8 cellular contexts compared by ENCODE assay signal in genomic region chr9:136533775-136534157, GRCh38. TPM values are rescaled to one million over a fixed set of nuclear protein-coding genes. Genes with fewer than 3 reads are reported as not detected.
A peak's percentile ranks its signal among the peaks of the same experiment; 100 is the strongest.
DNase-seq lines count a peak whose midpoint lies in the region; ATAC-seq and TF ChIP-seq lines count a peak whose summit lies in the region.

No MANE protein-coding gene starts in this region.

- intact Hi-C loops in heart left ventricle (cut with DNase I) = loop anchor here in 1 of 10 donors (5.0 kb wide), 1 partner anchor 41 kb away; no protein-coding TSS in a partner anchor

- TF ChIP-seq CTCF in heart left ventricle (IDR thresholded peaks at IDR 0.05) = no peak

- peak in 3 of 4 donors; percentile 22 to 37 (median 24) for ATAC-seq in heart left ventricle
- ATAC-seq in HG02759 (IDR thresholded peaks at IDR 0.05; ENCODE audit: unreplicated experiment) = no peak
- ATAC-seq in HG02884 (IDR thresholded peaks at IDR 0.05; ENCODE audit: unreplicated experiment) = no peak
- no peak for ATAC-seq in HG02970 (IDR thresholded peaks at IDR 0.05; ENCODE audit: low FRiP score, unreplicated experiment)

- H3K9me3 ChIP-seq in HUES6 (ENCODE audit: control insufficient read depth, insufficient read depth, low read depth, low read length) = no peaks in the 10 kb centered on the region
- no peaks in the 10 kb centered on the region for H3K9me3 ChIP-seq in heart left ventricle

- H3K27me3 ChIP-seq in HUES6 (ENCODE audit: control insufficient read depth, insufficient read depth, low read length) = no peaks in the 10 kb centered on the region
- H3K27me3 ChIP-seq in heart left ventricle = no peaks in the 10 kb centered on the region

- no peak overlapping the region for H3K9ac ChIP-seq in HUES6 (ENCODE audit: low read length)

- 0 out of 2 replicates have a peak overlapping the region, but pooled peaks have one; percentile 33 for H3K27ac ChIP-seq in HUES6 (ENCODE audit: low read depth, low read length)
- peak overlapping the region in 11 of 12 donors; percentile 14 to 84 (median 66) for H3K27ac ChIP-seq in heart left ventricle

- H3K4me3 ChIP-seq in HUES6 (ENCODE audit: low read depth, low read length) = no peak overlapping the region
- H3K4me3 ChIP-seq in heart left ventricle = peak overlapping the region in 2 of 12 donors; percentile 21 to 23

- DNase-seq in activated CD8-positive, alpha-beta memory T cell treated with anti-CD3 and anti-CD28 coated beads, Interleukin-2, amount 50 U/mL, for 24 hours (ENCODE audit: extremely low read depth) = peak; percentile 61
- DNase-seq in heart left ventricle (peak in 2 of 5 donors; percentile 76), HK-2 (ENCODE audit: unreplicated experiment) (no peak)
- peak; percentile 67 for DNase-seq in stimulated activated CD8-positive, alpha-beta memory T cell treated with anti-CD3 and anti-CD28 coated beads, Interleukin-12 subunit alpha, Interleukin-12 subunit beta, amount 100 ng/mL, for 4 hours (ENCODE audit: low read depth)

- peaks cover 31% of the 10 kb centered on the region for H3K36me3 ChIP-seq in HUES6 (ENCODE audit: control insufficient read depth, insufficient read depth, low read length)
- peaks cover 0 to 41% (median 11%) of the 10 kb centered on the region in 9 donors for H3K36me3 ChIP-seq in heart left ventricle

- no peak for TF ChIP-seq POLR2A in heart left ventricle (IDR thresholded peaks at IDR 0.05)

- H3K4me1 ChIP-seq in HUES6 (ENCODE audit: control insufficient read depth, insufficient read depth, low read length) = peaks cover 12% of the 10 kb centered on the region; the same call in 1 of the 2 replicates
- peaks cover 43 to 93% (median 86%) of the 10 kb centered on the region in 12 donors for H3K4me1 ChIP-seq in heart left ventricle

- 55 to 65% (median 58%) methylated on average over 14 to 22 of the region's 22 CpGs for WGBS in heart left ventricle, 4 donors

RNA-seq across cellular contexts. Expression of gene NOTCH1, which starts 12.1 kb away (rescaled TPM):
- 10 to 100 TPM; 12.1 to 47.3 (median 22.1) TPM for total RNA-seq in heart left ventricle
- polyA plus RNA-seq in heart left ventricle = 10 to 100 TPM in 1 of 2 donors, 1 to 10 TPM in 1; 8.0 to 12.1 TPM

RNA-seq across cellular contexts. Expression of gene SEC16A, which starts 50.9 kb away (rescaled TPM):
- 10 to 100 TPM; 21.1 to 53.3 (median 30.2) TPM for total RNA-seq in heart left ventricle
- 10 to 100 TPM; 20.9 to 29.9 TPM for polyA plus RNA-seq in heart left ventricle

Comparison
In these comparisons a context has a peak if more than half of its experiments do, and no peak if none do; other contexts are left out.
1. ATAC-seq: peak in heart left ventricle (3 of 4); none in HG02759 (single experiment), HG02884 (single experiment) and HG02970 (single experiment).